14 cellular contexts compared by ENCODE assay signal in genomic region chr1:149963358-149963757, GRCh38. TPM values are rescaled to one million over a fixed set of nuclear protein-coding genes. Genes with fewer than 3 reads are reported as not detected.
DNase-seq lines count a peak whose midpoint lies in the region; ATAC-seq and TF ChIP-seq lines count a peak whose summit lies in the region.
"Had no signal": no experiment of that assay in that cellular context is flagged by ENCODE, and none has a peak within 500 bp of the region (broad histone marks: within the 10 kb centered on the region; RNA-seq: fewer than 3 reads in every experiment).

No MANE protein-coding gene starts in this region.

- no peak overlapping the region for H3K4me3 ChIP-seq in SK-N-MC
- H3K4me3 ChIP-seq in tibial nerve = no peak overlapping the region
- H3K4me3 ChIP-seq: GM12878 had no signal

- no peaks in the 10 kb centered on the region for H3K27me3 Mint-ChIP-seq in central memory CD8-positive, alpha-beta T cell
- H3K27me3 Mint-ChIP-seq: activated naive CD4-positive, alpha-beta T cell treated with anti-CD3 and anti-CD28 coated beads, Interleukin-2, amount 50 U/mL, for 24 hours; T-cell had no signal

- peak overlapping the region; percentile 85; the same call in 1 of the 2 replicates for H3K27ac ChIP-seq in SK-N-MC
- H3K27ac ChIP-seq in tibial nerve = peak overlapping the region; percentile 1 to 80 (median 62)

- TF ChIP-seq EP300 in tibial nerve (IDR thresholded peaks at IDR 0.05) = peak; percentile 40 to 41

- no peak for TF ChIP-seq POLR2A in tibial nerve (IDR thresholded peaks at IDR 0.05)

- no peak overlapping the region for H3K4me3 Mint-ChIP-seq in central memory CD8-positive, alpha-beta T cell
- H3K4me3 Mint-ChIP-seq: activated naive CD4-positive, alpha-beta T cell treated with anti-CD3 and anti-CD28 coated beads, Interleukin-2, amount 50 U/mL, for 24 hours; CD8-positive, alpha-beta T cell; T-cell had no signal

- no peaks in the 10 kb centered on the region for H3K9me3 Mint-ChIP-seq in central memory CD8-positive, alpha-beta T cell
- H3K9me3 Mint-ChIP-seq: activated naive CD4-positive, alpha-beta T cell treated with anti-CD3 and anti-CD28 coated beads, Interleukin-2, amount 50 U/mL, for 24 hours; CD8-positive, alpha-beta T cell; T-cell had no signal

- H3K9ac ChIP-seq in SK-N-MC (ENCODE audit: insufficient read length) = peak overlapping the region; percentile 69

- H3K9me3 ChIP-seq in SK-N-MC (ENCODE audit: low read depth, low read length) (no peaks in the 10 kb centered on the region), tibial nerve (no peaks in the 10 kb centered on the region)

- H3K4me1 ChIP-seq in tibial nerve = peaks cover 0 to 44% (median 10%) of the 10 kb centered on the region in 4 donors

- no peaks in the 10 kb centered on the region for H3K27me3 ChIP-seq in tibial nerve

- H3K36me3 ChIP-seq in SK-N-MC (ENCODE audit: insufficient read depth, low read length) = peaks cover 36% of the 10 kb centered on the region; the same call in 1 of the 2 replicates
- peaks cover 0 to 72% (median 0%) of the 10 kb centered on the region in 3 donors for H3K36me3 ChIP-seq in tibial nerve

- peaks cover 11% of the 10 kb centered on the region for H3K4me1 Mint-ChIP-seq in central memory CD8-positive, alpha-beta T cell

- peaks cover 23% of the 10 kb centered on the region for H3K36me3 Mint-ChIP-seq in central memory CD8-positive, alpha-beta T cell (ENCODE audit: insufficient read depth)

- DNase-seq in SK-N-MC (ENCODE audit: low read depth, low spot score) (no peak), medulla oblongata (ENCODE audit: extremely low spot score) (peak; percentile 37), tibial nerve (ENCODE audit: low spot score in 2 of 2) (no peak), HUDEP-2 (lab: John Stamatoyannopoulos, UW; ENCODE audit: unreplicated experiment in 76 of 76) (no peak), NCI-H345 treated with DMSO at 0.1 percent for 48 hours (lab: John Stamatoyannopoulos, UW; ENCODE audit: unreplicated experiment) (no peak)
- no peak for DNase-seq in central memory CD8-positive, alpha-beta T cell (ENCODE audit: low spot score in 2 of 2)
- DNase-seq in activated effector memory CD4-positive, alpha-beta T cell treated with Interleukin-2 at 50 U/mL for 16 hours = no peak
- DNase-seq: activated CD8-positive, alpha-beta memory T cell treated with anti-CD3 and anti-CD28 coated beads, Interleukin-2, amount 50 U/mL, for 48 hours; CD8-positive, alpha-beta T cell; NCI-H1694 treated with DMSO at 0.1 percent for 48 hours; NCI-H526 treated with DMSO at 0.1 percent for 48 hours; T-cell had no signal

- peak overlapping the region; percentile 82 for H3K27ac Mint-ChIP-seq in central memory CD8-positive, alpha-beta T cell (ENCODE audit: low read depth)
- H3K27ac Mint-ChIP-seq: CD8-positive, alpha-beta T cell had no signal

- no peak for ATAC-seq in central memory CD8-positive, alpha-beta T cell (replicated peaks; ENCODE audit: extremely low read depth, poor library complexity, severe bottlenecking)
- ATAC-seq: CD8-positive, alpha-beta T cell; GM12878; T-cell had no signal

- WGBS in tibial nerve, 2 donors = 32 to 33% methylated on average over 3 of the region's 3 CpGs

- TF ChIP-seq CTCF in tibial nerve (IDR thresholded peaks at IDR 0.05) = no peak

RNA-seq across cellular contexts. Expression of gene MTMR11, which starts 26.7 kb away (rescaled TPM):
- total RNA-seq in tibial nerve = 10 to 100 TPM; 10.3 to 21.4 (median 13.6) TPM

RNA-seq across cellular contexts. Expression of gene SF3B4, which starts 35.8 kb away (rescaled TPM):
- 10 to 100 TPM in 2 of 4 donors, 1 to 10 TPM in 2; 6.3 to 14.3 (median 9.7) TPM for total RNA-seq in tibial nerve

RNA-seq across cellular contexts. Expression of gene SV2A, which starts 45.7 kb away (rescaled TPM):
- 1 to 10 TPM in 2 of 4 donors, under 1 TPM in 2; 0.66 to 2.7 (median 1.8) TPM for total RNA-seq in tibial nerve

RNA-seq across cellular contexts. Expression of gene OTUD7B, which starts 47.2 kb away (rescaled TPM):
- 10 to 100 TPM; 54.3 to 84.6 (median 80.1) TPM for total RNA-seq in tibial nerve
